ENCODE assay signal across 26 cellular contexts in genomic region chr2:44920751-44921150, GRCh38. TPM values are rescaled to one million over a fixed set of nuclear protein-coding genes. Genes with fewer than 3 reads are reported as not detected.
"Had no signal": no experiment of that assay in that cellular context is flagged by ENCODE, and none has a peak within 500 bp of the region (broad histone marks: within the 10 kb centered on the region; RNA-seq: fewer than 3 reads in every experiment).

No MANE protein-coding gene starts in this region.

- ATAC-seq: activated CD8-positive, alpha-beta T cell treated with anti-CD3 and anti-CD28 coated beads for 36 hours; activated T-cell treated with anti-CD3 and anti-CD28 coated beads, Interleukin-2, amount 50 U/mL, for 4 hours; esophagus mucosa; mucosa of descending colon; natural killer cell had no signal

- H3K36me3 Mint-ChIP-seq: activated naive CD4-positive, alpha-beta T cell treated with anti-CD3 and anti-CD28 coated beads, Interleukin-2, amount 50 U/mL, for 24 hours; natural killer cell had no signal

- H3K4me3 Mint-ChIP-seq: activated B cell treated with CpG ODN at 0.5 μM for 24 hours; activated CD8-positive, alpha-beta T cell treated with anti-CD3 and anti-CD28 coated beads for 36 hours; activated naive CD4-positive, alpha-beta T cell treated with anti-CD3 and anti-CD28 coated beads, Interleukin-2, amount 50 U/mL, for 24 hours; activated T-cell treated with anti-CD3 and anti-CD28 coated beads, Interleukin-2, amount 50 U/mL, for 4 hours; natural killer cell had no signal

- FAIRE-seq: colon, endometrium had no signal

- H3K27ac ChIP-seq: left ventricle myocardium inferior, right atrium auricular region, skin epidermis, transverse colon had no signal

- DNase-seq: activated B cell treated with CpG ODN at 0.5 μM for 24 hours; activated CD4-positive, alpha-beta T cell treated with anti-CD3 and anti-CD28 coated beads for 48 hours; activated CD8-positive, alpha-beta T cell treated with anti-CD3 and anti-CD28 coated beads for 36 hours; activated effector memory CD4-positive, alpha-beta T cell treated with Interleukin-2 at 50 U/mL for 16 hours; activated T-cell treated with anti-CD3 and anti-CD28 coated beads, Interleukin-2, amount 50 U/mL, for 4 hours; caudate nucleus; hypothalamus; left ventricle myocardium inferior; mucosa of descending colon; natural killer cell; nucleus accumbens; posterior cingulate gyrus; stimulated activated CD4-positive, alpha-beta T cell treated with anti-CD3 and anti-CD28 coated beads, Interleukin-4, amount 100 ng/mL, for 4 hours; stimulated activated CD8-positive, alpha-beta memory T cell treated with anti-CD3 and anti-CD28 coated beads, Interleukin-4, amount 100 ng/mL, for 48 hours; stimulated activated naive CD4-positive, alpha-beta T cell treated with Interleukin-2 at 50 U/mL for 16 hours; substantia nigra; T-helper 2 cell; transverse colon had no signal

- H3K4me3 ChIP-seq: left ventricle myocardium inferior, mucosa of descending colon, right atrium auricular region, skin epidermis, transverse colon had no signal

- H3K9me3 ChIP-seq: left ventricle myocardium inferior, mucosa of descending colon, right atrium auricular region, transverse colon had no signal

- H3K27ac Mint-ChIP-seq: activated B cell treated with CpG ODN at 0.5 μM for 24 hours; activated CD8-positive, alpha-beta T cell treated with anti-CD3 and anti-CD28 coated beads for 36 hours; activated naive CD4-positive, alpha-beta T cell treated with anti-CD3 and anti-CD28 coated beads, Interleukin-2, amount 50 U/mL, for 24 hours; natural killer cell had no signal

- H3K9me3 Mint-ChIP-seq: activated B cell treated with CpG ODN at 0.5 μM for 24 hours; activated CD8-positive, alpha-beta T cell treated with anti-CD3 and anti-CD28 coated beads for 36 hours; activated naive CD4-positive, alpha-beta T cell treated with anti-CD3 and anti-CD28 coated beads, Interleukin-2, amount 50 U/mL, for 24 hours; activated T-cell treated with anti-CD3 and anti-CD28 coated beads, Interleukin-2, amount 50 U/mL, for 4 hours; natural killer cell had no signal

- H3K4me1 Mint-ChIP-seq: activated B cell treated with CpG ODN at 0.5 μM for 24 hours; activated naive CD4-positive, alpha-beta T cell treated with anti-CD3 and anti-CD28 coated beads, Interleukin-2, amount 50 U/mL, for 24 hours; natural killer cell had no signal

- H3K4me1 ChIP-seq: left ventricle myocardium inferior, right atrium auricular region, transverse colon had no signal

RNA-seq across cellular contexts. Expression of gene SIX3, which starts 20.8 kb away (rescaled TPM):
- total RNA-seq: activated B cell treated with CpG ODN at 0.5 μM for 24 hours; activated CD8-positive, alpha-beta T cell treated with anti-CD3 and anti-CD28 coated beads for 36 hours; esophagus mucosa; fibroblast of villous mesenchyme; kidney epithelial cell; left ventricle myocardium inferior; mucosa of descending colon; right atrium auricular region; transverse colon had no signal
